19 cellular contexts compared by ENCODE assay signal in genomic region chr3:148723591-148723990, GRCh38. TPM values are rescaled to one million over a fixed set of nuclear protein-coding genes. Genes with fewer than 3 reads are reported as not detected.
DNase-seq lines count a peak whose midpoint lies in the region; ATAC-seq and TF ChIP-seq lines count a peak whose summit lies in the region.
"Had no signal": no experiment of that assay in that cellular context is flagged by ENCODE, and none has a peak within 500 bp of the region (broad histone marks: within the 10 kb centered on the region; RNA-seq: fewer than 3 reads in every experiment).

No MANE protein-coding gene starts in this region.

- no peaks in the 10 kb centered on the region for H3K27me3 Mint-ChIP-seq in natural killer cell (ENCODE audit: low read depth in 2 of 2)
- H3K27me3 Mint-ChIP-seq: activated CD8-positive, alpha-beta T cell treated with anti-CD3 and anti-CD28 coated beads for 36 hours had no signal

- DNase-seq in EL, result peak; percentile 86
- DNase-seq in MG63, result peak; percentile 49
- peak; percentile 69 for DNase-seq in epithelial cell of proximal tubule (ENCODE audit: low read depth)
- peak; percentile 84 for DNase-seq in non-pigmented ciliary epithelial cell (ENCODE audit: low read depth)
- DNase-seq in activated gamma-delta T cell treated with Interleukin-2 at 50 U/mL for 16 hours, result no peak
- DNase-seq in ovary, result no peak
- DNase-seq in natural killer cell, result no peak
- DNase-seq: activated CD8-positive, alpha-beta T cell treated with anti-CD3 and anti-CD28 coated beads for 36 hours; activated naive CD4-positive, alpha-beta T cell treated with anti-CD3 and anti-CD28 coated beads for 36 hours; CD8-positive, alpha-beta memory T cell; Kasumi-1; NCI-H2107; stimulated activated CD4-positive, alpha-beta T cell treated with anti-CD3 and anti-CD28 coated beads, Interleukin-2, amount 100 ng/mL, for 24 hours had no signal

- H3K4me1 Mint-ChIP-seq in natural killer cell, result peaks cover 5 to 7% of the 10 kb centered on the region in 2 donors
- H3K4me1 Mint-ChIP-seq: stimulated activated effector memory CD8-positive, alpha-beta T cell treated with anti-CD3 and anti-CD28 coated beads, Interleukin-12 subunit alpha, Interleukin-12 subunit beta, amount 100 ng/mL, for 72 hours had no signal

- no peak for ATAC-seq in GM18502 (IDR thresholded peaks at IDR 0.05; ENCODE audit: poor library complexity, unreplicated experiment)
- ATAC-seq in natural killer cell, result no peak
- ATAC-seq: activated CD8-positive, alpha-beta T cell treated with anti-CD3 and anti-CD28 coated beads for 36 hours; GM12878; left lobe of liver; stimulated activated effector memory CD8-positive, alpha-beta T cell treated with anti-CD3 and anti-CD28 coated beads, Interleukin-12 subunit alpha, Interleukin-12 subunit beta, amount 100 ng/mL, for 72 hours had no signal

- H3K36me3 Mint-ChIP-seq in natural killer cell, result no peaks in the 10 kb centered on the region
- H3K36me3 Mint-ChIP-seq: CD8-positive, alpha-beta memory T cell; stimulated activated effector memory CD8-positive, alpha-beta T cell treated with anti-CD3 and anti-CD28 coated beads, Interleukin-12 subunit alpha, Interleukin-12 subunit beta, amount 100 ng/mL, for 72 hours had no signal

- no peak for TF ChIP-seq EP300 in ovary (IDR thresholded peaks at IDR 0.05)

- H3K27me3 ChIP-seq in MG63, result no peaks in the 10 kb centered on the region
- no peaks in the 10 kb centered on the region for H3K27me3 ChIP-seq in ovary

- no peaks in the 10 kb centered on the region for H3K36me3 ChIP-seq in MG63
- no peaks in the 10 kb centered on the region for H3K36me3 ChIP-seq in ovary
- H3K36me3 ChIP-seq: HAP-1 had no signal

- H3K4me1 ChIP-seq in ovary (ENCODE audit: insufficient read depth), result no peaks in the 10 kb centered on the region
- H3K4me1 ChIP-seq: HAP-1 had no signal

- no peaks in the 10 kb centered on the region for H3K9me3 ChIP-seq in MG63
- no peaks in the 10 kb centered on the region for H3K9me3 ChIP-seq in ovary
- H3K9me3 ChIP-seq: HAP-1 had no signal

- no peak overlapping the region for H3K27ac ChIP-seq in ovary

- 74 to 81% (median 77%) methylated on average over 5 of the region's 5 CpGs for WGBS in ovary, 3 donors

- intact Hi-C loops in ovary (cut with DNase I), result loop anchor here in 1 of 4 donors (5.0 kb wide), 1 partner anchor 341 kb away; no protein-coding TSS in a partner anchor
- intact Hi-C loops in natural killer cell (cut with micrococcal nuclease), result no loop called here

- no peak overlapping the region for H3K27ac Mint-ChIP-seq in natural killer cell
- H3K27ac Mint-ChIP-seq: activated CD8-positive, alpha-beta T cell treated with anti-CD3 and anti-CD28 coated beads for 36 hours; activated naive CD4-positive, alpha-beta T cell treated with anti-CD3 and anti-CD28 coated beads for 36 hours; CD8-positive, alpha-beta memory T cell; stimulated activated effector memory CD8-positive, alpha-beta T cell treated with anti-CD3 and anti-CD28 coated beads, Interleukin-12 subunit alpha, Interleukin-12 subunit beta, amount 100 ng/mL, for 72 hours had no signal

- TF ChIP-seq CTCF in epithelial cell of proximal tubule (conservative IDR thresholded peaks at IDR 0.05; ENCODE audit: low read depth, low read length), result no peak
- TF ChIP-seq CTCF in ovary (IDR thresholded peaks at IDR 0.05), result no peak
- TF ChIP-seq CTCF in natural killer cell (IDR thresholded peaks at IDR 0.05), result no peak

- no peak for TF ChIP-seq POLR2A in ovary (IDR thresholded peaks at IDR 0.05)

- H3K9me3 Mint-ChIP-seq in natural killer cell, result no peaks in the 10 kb centered on the region
- H3K9me3 Mint-ChIP-seq: activated CD8-positive, alpha-beta T cell treated with anti-CD3 and anti-CD28 coated beads for 36 hours; activated naive CD4-positive, alpha-beta T cell treated with anti-CD3 and anti-CD28 coated beads for 36 hours; CD8-positive, alpha-beta memory T cell had no signal

- H3K4me3 Mint-ChIP-seq in natural killer cell, result no peak overlapping the region
- H3K4me3 Mint-ChIP-seq: activated CD8-positive, alpha-beta T cell treated with anti-CD3 and anti-CD28 coated beads for 36 hours; activated naive CD4-positive, alpha-beta T cell treated with anti-CD3 and anti-CD28 coated beads for 36 hours; CD8-positive, alpha-beta memory T cell; stimulated activated effector memory CD8-positive, alpha-beta T cell treated with anti-CD3 and anti-CD28 coated beads, Interleukin-12 subunit alpha, Interleukin-12 subunit beta, amount 100 ng/mL, for 72 hours had no signal

- no peak overlapping the region for H3K4me3 ChIP-seq in MG63
- H3K4me3 ChIP-seq in epithelial cell of proximal tubule (ENCODE audit: low read depth, low read length), result no peak overlapping the region
- no peak overlapping the region for H3K4me3 ChIP-seq in ovary
- H3K4me3 ChIP-seq: GM12878, HAP-1 had no signal

RNA-seq across cellular contexts. Expression of gene AGTR1, which starts 25.9 kb away (rescaled TPM):
- total RNA-seq in MG63 (2014; rRNA removed; shearing (Covaris generic); ENCODE audit: low replicate concordance), result not detected in 2 replicates
- total RNA-seq in epithelial cell of proximal tubule, result 0.12 and 0.14 TPM in 2 replicates
- total RNA-seq in ovary, result 1 to 10 TPM in 6 of 7 donors, under 1 TPM in 1; 0.99 to 8.7 (median 2.5) TPM
- polyA plus RNA-seq in ovary, result 10 to 100 TPM in 1 of 2 donors, 1 to 10 TPM in 1; 1.7 to 21.7 TPM
- total RNA-seq in natural killer cell, result not detected
- total RNA-seq: activated CD8-positive, alpha-beta T cell treated with anti-CD3 and anti-CD28 coated beads for 36 hours; activated naive CD4-positive, alpha-beta T cell treated with anti-CD3 and anti-CD28 coated beads for 36 hours; CD8-positive, alpha-beta memory T cell; GM12878; T-helper 2 cell treated with Interferon-gamma antibody and Interleukin-4, amounts not matched to agents 100 ng/mL and 5 ng/mL, for 36 hours had no signal
- polyA plus RNA-seq: CD8-positive, alpha-beta memory T cell; GM12878 had no signal

Comparison
In these comparisons a context has a peak if more than half of its experiments do, and no peak if none do; other contexts are left out.
1. DNase-seq: peak in EL (single experiment), MG63 (single experiment), epithelial cell of proximal tubule (single experiment) and non-pigmented ciliary epithelial cell (single experiment); none in activated gamma-delta T cell treated with Interleukin-2 at 50 U/mL for 16 hours (single experiment), ovary (0 of 5) and natural killer cell (single experiment).